19 cellular contexts compared by ENCODE assay signal in genomic region chr13:21046203-21046602, GRCh38.
"Had no signal": no experiment of that assay in that cellular context is flagged by ENCODE, and none has a peak within 500 bp of the region (broad histone marks: within the 10 kb centered on the region; RNA-seq: fewer than 3 reads in every experiment).

No MANE protein-coding gene starts in this region.

- DNase-seq: activated B cell treated with CpG ODN at 0.5 μM for 24 hours; activated CD4-positive, alpha-beta memory T cell treated with anti-CD3 and anti-CD28 coated beads for 36 hours; activated CD4-positive, alpha-beta T cell treated with anti-CD3 and anti-CD28 coated beads for 4 hours; activated gamma-delta T cell treated with Interleukin-2 at 50 U/mL for 16 hours; activated T-cell treated with anti-CD3 and anti-CD28 coated beads for 4 hours; dorsolateral prefrontal cortex; foreskin melanocyte; kidney glomerular epithelial cell; mesendoderm; naive thymus-derived CD8-positive, alpha-beta T cell; pancreas; stimulated activated CD4-positive, alpha-beta T cell treated with anti-CD3 and anti-CD28 coated beads, Interleukin-2, amount 100 ng/mL, for 24 hours; T-cell; upper lobe of left lung had no signal

- H3K27ac Mint-ChIP-seq: activated B cell treated with CpG ODN at 0.5 μM for 24 hours; activated CD4-positive, alpha-beta memory T cell treated with anti-CD3 and anti-CD28 coated beads for 36 hours; activated naive CD4-positive, alpha-beta T cell treated with anti-CD3 and anti-CD28 coated beads, Interleukin-2, amount 50 U/mL, for 72 hours; activated T-helper 1 cell treated with anti-CD3 and anti-CD28 coated beads, Interleukin-12 subunit alpha, Interleukin-12 subunit beta, Interleukin-2, Interleukin-4 antibody, amounts not matched to agents 30 ng/mL and 10 ng/mL and 1 ng/mL, durations not matched to agents 14 hours and 24 hours and 36 hours; stimulated activated naive CD8-positive, alpha-beta T cell treated with anti-CD3 and anti-CD28 coated beads, Interleukin-15, Interleukin-2, amounts not matched to agents 100 ng/mL and 50 ng/mL, for 24 hours; T-cell had no signal

- H3K9me3 Mint-ChIP-seq: activated B cell treated with CpG ODN at 0.5 μM for 24 hours; activated CD4-positive, alpha-beta memory T cell treated with anti-CD3 and anti-CD28 coated beads for 36 hours; activated naive CD4-positive, alpha-beta T cell treated with anti-CD3 and anti-CD28 coated beads, Interleukin-2, amount 50 U/mL, for 72 hours; activated T-helper 1 cell treated with anti-CD3 and anti-CD28 coated beads, Interleukin-12 subunit alpha, Interleukin-12 subunit beta, Interleukin-2, Interleukin-4 antibody, amounts not matched to agents 30 ng/mL and 10 ng/mL and 1 ng/mL, durations not matched to agents 14 hours and 24 hours and 36 hours; naive thymus-derived CD8-positive, alpha-beta T cell; stimulated activated naive CD8-positive, alpha-beta T cell treated with anti-CD3 and anti-CD28 coated beads, Interleukin-15, Interleukin-2, amounts not matched to agents 100 ng/mL and 50 ng/mL, for 24 hours; T-cell had no signal

- H3K4me1 ChIP-seq: pancreas had no signal

- H3K4me3 ChIP-seq: adrenal gland, dorsolateral prefrontal cortex, pancreas, upper lobe of left lung had no signal

- H3K36me3 Mint-ChIP-seq: activated CD4-positive, alpha-beta memory T cell treated with anti-CD3 and anti-CD28 coated beads for 36 hours; activated naive CD4-positive, alpha-beta T cell treated with anti-CD3 and anti-CD28 coated beads, Interleukin-2, amount 50 U/mL, for 72 hours; naive thymus-derived CD8-positive, alpha-beta T cell; T-cell had no signal

- H3K27ac ChIP-seq: adrenal gland, dorsolateral prefrontal cortex, epithelial cell of prostate, pancreas, upper lobe of left lung had no signal

- H3K27me3 ChIP-seq: adrenal gland, dorsolateral prefrontal cortex, pancreas, upper lobe of left lung had no signal

- H3K27me3 Mint-ChIP-seq: naive thymus-derived CD8-positive, alpha-beta T cell; stimulated activated naive CD8-positive, alpha-beta T cell treated with anti-CD3 and anti-CD28 coated beads, Interleukin-15, Interleukin-2, amounts not matched to agents 100 ng/mL and 50 ng/mL, for 24 hours had no signal

- H3K9me3 ChIP-seq: adrenal gland, pancreas, upper lobe of left lung had no signal

- ATAC-seq: activated naive CD4-positive, alpha-beta T cell treated with anti-CD3 and anti-CD28 coated beads, Interleukin-2, amount 50 U/mL, for 72 hours; naive thymus-derived CD8-positive, alpha-beta T cell; pancreas; T-cell had no signal

- H3K4me3 Mint-ChIP-seq: activated B cell treated with CpG ODN at 0.5 μM for 24 hours; activated CD4-positive, alpha-beta memory T cell treated with anti-CD3 and anti-CD28 coated beads for 36 hours; activated T-helper 1 cell treated with anti-CD3 and anti-CD28 coated beads, Interleukin-12 subunit alpha, Interleukin-12 subunit beta, Interleukin-2, Interleukin-4 antibody, amounts not matched to agents 30 ng/mL and 10 ng/mL and 1 ng/mL, durations not matched to agents 14 hours and 24 hours and 36 hours; naive thymus-derived CD8-positive, alpha-beta T cell; stimulated activated naive CD8-positive, alpha-beta T cell treated with anti-CD3 and anti-CD28 coated beads, Interleukin-15, Interleukin-2, amounts not matched to agents 100 ng/mL and 50 ng/mL, for 24 hours; T-cell had no signal
